In genomic region chr9:14066032-14066431, GRCh38 we compare ENCODE assay signal across 22 cellular contexts.
DNase-seq lines count a peak whose midpoint lies in the region; ATAC-seq, FAIRE-seq and TF ChIP-seq lines count a peak whose summit lies in the region.
"Had no signal": no experiment of that assay in that cellular context is flagged by ENCODE, and none has a peak within 500 bp of the region (broad histone marks: within the 10 kb centered on the region; RNA-seq: fewer than 3 reads in every experiment).

No MANE protein-coding gene starts in this region.

- no peak for DNase-seq in HepG2 (ENCODE audit: low spot score)
- DNase-seq in right lobe of liver: no peak
- DNase-seq in K562 (ENCODE audit: extremely low read depth in 1 of 4, low spot score in 3 of 4): no peak
- no peak for DNase-seq in NCI-H2107 treated with DMSO at 0.1 percent for 48 hours (lab: John Stamatoyannopoulos, UW; ENCODE audit: unreplicated experiment)
- no peak for DNase-seq in lower lobe of right lung
- DNase-seq: 8988T; ACHN; BE2C; C1 segment of cervical spinal cord; Caco-2; Calu3; CD4-positive, alpha-beta T cell; CD8-positive, alpha-beta T cell; DMS79 treated with DMSO at 0.1 percent for 48 hours; GF-D8 had no signal

- no peak for TF ChIP-seq POLR2A in HepG2 (IDR thresholded peaks at IDR 0.05; ENCODE audit: insufficient read depth in 1 of 2, low read depth in 2 of 2, low read length in 2 of 2)
- TF ChIP-seq POLR2A in right lobe of liver (IDR thresholded peaks at IDR 0.05): no peak
- no peak for TF ChIP-seq POLR2A in K562 (conservative IDR thresholded peaks at IDR 0.05)

- TF ChIP-seq EP300 in HepG2 (IDR thresholded peaks at IDR 0.05; ENCODE audit: low read depth in 2 of 2, low read length in 2 of 2) (no peak), HepG2 (CRISPR knock-in tag; IDR thresholded peaks at IDR 0.05; ENCODE audit: borderline replicate concordance) (no peak), K562 (IDR thresholded peaks at IDR 0.05; ENCODE audit: low read length) (no peak)

- H4K20me1 ChIP-seq in HepG2 (ENCODE audit: insufficient read depth, low read length) (no peaks in the 10 kb centered on the region), K562 (replicated peaks; ENCODE audit: control insufficient read depth, insufficient read depth, low read length) (no peaks in the 10 kb centered on the region)
- H4K20me1 ChIP-seq: BLaER1 had no signal

- no peak overlapping the region for H3K4me2 ChIP-seq in HepG2 (ENCODE audit: low read depth, low read length)
- no peak overlapping the region for H3K4me2 ChIP-seq in K562 (ENCODE audit: insufficient read depth, low read length)
- H3K4me2 ChIP-seq: BLaER1 had no signal

- CTCF ChIA-PET in HepG2 (lab: Yijun Ruan, JAX; ENCODE audit: low intra/inter-chr PET ratio, low total read pairs) (no interaction called here), K562 (lab: Yijun Ruan, JAX; ENCODE audit: low intra/inter-chr PET ratio) (no interaction called here)

- 5% methylated on average over 4 of the region's 4 CpGs for WGBS in HepG2 (ENCODE audit: low lambda C conversion rate)
- WGBS in right lobe of liver (ENCODE audit: insufficient coverage, low coverage, low lambda C conversion rate, missing lambda C conversion rate): 68% methylated on average over 4 of the region's 4 CpGs
- WGBS in K562 (ENCODE audit: insufficient coverage, low coverage, missing lambda C conversion rate): 0% methylated on average over 3 of the region's 4 CpGs

- H3K36me3 ChIP-seq in HepG2 (replicated peaks in 1 of 2; ENCODE audit: control insufficient read depth in 1 of 2, insufficient read depth in 2 of 2, low read length in 2 of 2): no peaks in the 10 kb centered on the region
- H3K36me3 ChIP-seq in right lobe of liver: no peaks in the 10 kb centered on the region
- no peaks in the 10 kb centered on the region for H3K36me3 ChIP-seq in K562 (ENCODE audit: control insufficient read depth, insufficient read depth, low read length)
- no peaks in the 10 kb centered on the region for H3K36me3 ChIP-seq in lower lobe of right lung
- H3K36me3 ChIP-seq: BE2C, BLaER1 had no signal

- H2AFZ ChIP-seq in HepG2 (ENCODE audit: low read length) (no peak overlapping the region), K562 (ENCODE audit: low read depth, low read length) (no peak overlapping the region)

- TF ChIP-seq CTCF in HepG2 (CRISPR knock-in tag; IDR thresholded peaks at IDR 0.05) (no peak), right lobe of liver (IDR thresholded peaks at IDR 0.05) (no peak), VCaP (conservative IDR thresholded peaks at IDR 0.05) (no peak), K562 (IDR thresholded peaks at IDR 0.05 in 2 of 3, conservative IDR thresholded peaks at IDR 0.05 in 1 of 3; ENCODE audit: insufficient read depth in 2 of 3, low read depth in 1 of 3, low read length in 3 of 3) (no peak), lower lobe of right lung (IDR thresholded peaks at IDR 0.05) (no peak)

- H3K4me1 ChIP-seq in HepG2 (ENCODE audit: insufficient read depth, low read length) (no peaks in the 10 kb centered on the region), right lobe of liver (no peaks in the 10 kb centered on the region), K562 (replicated peaks in 1 of 2; ENCODE audit: control insufficient read depth in 2 of 2, insufficient read depth in 2 of 2, low read length in 2 of 2) (no peaks in the 10 kb centered on the region), lower lobe of right lung (no peaks in the 10 kb centered on the region)
- H3K4me1 ChIP-seq: BLaER1, Caco-2 had no signal

- FAIRE-seq in HepG2 (lab: Jason Lieb, UNC): no peak
- FAIRE-seq in K562 (lab: Jason Lieb, UNC): no peak
- FAIRE-seq: A204.1, D721Med, G401.6, GM12892, GM18507 had no signal

- no peak for TF ChIP-seq RAD21 in HepG2 (CRISPR knock-in tag; IDR thresholded peaks at IDR 0.05)
- TF ChIP-seq RAD21 in K562 (CRISPR knock-in tag; conservative IDR thresholded peaks at IDR 0.05 in 1 of 2, IDR thresholded peaks at IDR 0.05 in 1 of 2): no peak

- H3K27me3 ChIP-seq in HepG2 (ENCODE audit: control insufficient read depth in 1 of 2, insufficient read depth in 2 of 2, low read length in 2 of 2): peaks cover 0 to 7% of the 10 kb centered on the region in 2 experiments; a peak in 1 of 5 replicates
- no peaks in the 10 kb centered on the region for H3K27me3 ChIP-seq in right lobe of liver
- no peaks in the 10 kb centered on the region; a peak in 1 of 5 replicates for H3K27me3 ChIP-seq in K562 (ENCODE audit: control insufficient read depth in 2 of 2, insufficient read depth in 2 of 2, low read length in 2 of 2)
- no peaks in the 10 kb centered on the region for H3K27me3 ChIP-seq in lower lobe of right lung (ENCODE audit: low read depth)
- H3K27me3 ChIP-seq: BE2C, BLaER1 had no signal

- no peak overlapping the region for H3K9ac ChIP-seq in HepG2 (ENCODE audit: insufficient read depth, low read depth, low read length)
- H3K9ac ChIP-seq in K562 (ENCODE audit: insufficient read depth in 1 of 2, low read depth in 2 of 2, low read length in 2 of 2): no peak overlapping the region
- H3K9ac ChIP-seq: BLaER1 had no signal

- H3K9me1 ChIP-seq in K562 (ENCODE audit: control insufficient read depth, insufficient read depth, low read length): no peaks in the 10 kb centered on the region

- H3K79me2 ChIP-seq in HepG2 (ENCODE audit: insufficient read depth, low read length) (no peaks in the 10 kb centered on the region), K562 (ENCODE audit: control insufficient read depth, insufficient read depth, low read length) (no peaks in the 10 kb centered on the region)

- no TSS peak for BruUV-seq in HepG2 (replicated peaks; lab: Mats Ljungman, UMichigan)
- BruUV-seq in K562 (replicated peaks; lab: Mats Ljungman, UMichigan): no TSS peak

- H3K27ac ChIP-seq in HepG2 (ENCODE audit: extremely low read length, insufficient read depth, low read length) (no peak overlapping the region), right lobe of liver (no peak overlapping the region), VCaP (peak overlapping the region; percentile 77), K562 (ENCODE audit: extremely low read depth, low read depth, low read length) (no peak overlapping the region), lower lobe of right lung (no peak overlapping the region)
- H3K27ac ChIP-seq: BLaER1 had no signal

- no peak overlapping the region for H3K4me3 ChIP-seq in HepG2 (replicated peaks in 1 of 3; ENCODE audit: insufficient read depth in 1 of 3, low read depth in 2 of 3, low read length in 3 of 3)
- no peak overlapping the region for H3K4me3 ChIP-seq in right lobe of liver
- no peak overlapping the region for H3K4me3 ChIP-seq in K562
- no peak overlapping the region for H3K4me3 ChIP-seq in lower lobe of right lung
- H3K4me3 ChIP-seq: BLaER1 had no signal

- no peaks in the 10 kb centered on the region for H3K9me3 ChIP-seq in HepG2 (ENCODE audit: low read length)
- H3K9me3 ChIP-seq in right lobe of liver: no peaks in the 10 kb centered on the region
- no peaks in the 10 kb centered on the region for H3K9me3 ChIP-seq in K562 (replicated peaks; ENCODE audit: control insufficient read depth, insufficient read depth, low read depth, low read length)
- no peaks in the 10 kb centered on the region for H3K9me3 ChIP-seq in lower lobe of right lung
- H3K9me3 ChIP-seq: BE2C, BLaER1, Caco-2 had no signal

- ATAC-seq in HepG2 (no peak), right lobe of liver (no peak), K562 (no peak), lower lobe of right lung (no peak)
- ATAC-seq: CD8-positive, alpha-beta T cell had no signal

- intact Hi-C loops in HepG2 (cut with micrococcal nuclease; ENCODE audit: unreplicated experiment): no loop called here
- intact Hi-C loops in right lobe of liver (cut with DNase I): no loop called here
- intact Hi-C loops in K562 (cut with micrococcal nuclease): no loop called here
- intact Hi-C loops in lower lobe of right lung (cut with DNase I): no loop called here

- in situ Hi-C loops in HepG2 (cut with HindIII; ENCODE audit: extremely low pct_ligation_motif_present, low pct_unique_long_range_greater_than_20kb): loop anchor here (5.0 kb wide), 1 partner anchor 286 kb away; no protein-coding TSS in a partner anchor
- in situ Hi-C loops in K562 (cut with MboI): no loop called here

- POLR2A ChIA-PET in HepG2 (lab: Yijun Ruan, JAX): no interaction called here
- POLR2A ChIA-PET in K562 (lab: Yijun Ruan, JAX): no interaction called here

TF ChIP-seq in HepG2, 621 proteins besides CTCF, POLR2A, EP300 and RAD21 (continues in another document):
- TF ChIP-seq RAD51 (IDR thresholded peaks at IDR 0.05; ENCODE audit: borderline replicate concordance): peak; percentile 82

TF ChIP-seq in K562, 482 proteins besides CTCF, POLR2A, EP300 and RAD21:
- TF ChIP-seq RAD51 (IDR thresholded peaks at IDR 0.05; ENCODE audit: borderline replicate concordance, low read depth) (peak; percentile 63), TFE3 (CRISPR knock-in tag; IDR thresholded peaks at IDR 0.05) (peak; percentile 79), TOE1 (IDR thresholded peaks at IDR 0.05; ENCODE audit: borderline replicate concordance) (0 out of 2 replicates have a peak, but pooled peaks have one; percentile 27), TOE1 (CRISPR knock-in tag; IDR thresholded peaks at IDR 0.05; ENCODE audit: borderline replicate concordance, low read depth) (no peak), MAFF (IDR thresholded peaks at IDR 0.05; ENCODE audit: low read length) (no peak)

Comparison
In these comparisons a context has a peak if more than half of its experiments do, and no peak if none do; other contexts are left out.
1. Of the 241 proteins assayed by ChIP-seq in both HepG2 and K562: peak only in HepG2: none; only in K562: TFE3; in both: RAD51; in neither: 237; mixed calls (peak in some experiments, not most) for 2.